In genomic region chr6:161393839-161394364, GRCh38 we compare ENCODE assay signal across 7 cellular contexts.
A peak's percentile ranks its signal among the peaks of the same experiment; 100 is the strongest.
DNase-seq lines count a peak whose midpoint lies in the region; ATAC-seq and TF ChIP-seq lines count a peak whose summit lies in the region.

No MANE protein-coding gene starts in this region.

- H3K9ac ChIP-seq in H9 (ENCODE audit: extremely low read depth, insufficient read length, low read length): no peak overlapping the region

- H3K27me3 ChIP-seq in H9 (ENCODE audit: insufficient read depth, low read length) (no peaks in the 10 kb centered on the region), Panc1 (ENCODE audit: control insufficient read depth, insufficient read depth, low read length) (no peaks in the 10 kb centered on the region)

- no peak overlapping the region for H4K5ac ChIP-seq in H9 (ENCODE audit: insufficient read length, low read depth, low read length)

- H2AFZ ChIP-seq in H9 (ENCODE audit: low read length): no peak overlapping the region

- H3K4me3 Mint-ChIP-seq in H9: no peak overlapping the region

- no peak overlapping the region for H3K4me3 ChIP-seq in Panc1 (ENCODE audit: low read depth in 2 of 2, low read length in 2 of 2)

- H3K4me2 ChIP-seq in H9 (ENCODE audit: insufficient read depth, insufficient read length, low read length): no peak overlapping the region

- H3K4me1 Mint-ChIP-seq in H9: peaks cover 0 to 3% of the 10 kb centered on the region in 2 experiments; a peak in 1 of 4 replicates

- no peak overlapping the region for H2BK15ac ChIP-seq in H9 (ENCODE audit: low read depth, low read length)

- H3K9me3 ChIP-seq in H9 (ENCODE audit: control insufficient read depth, low read depth, low read length) (no peaks in the 10 kb centered on the region), Panc1 (ENCODE audit: control insufficient read depth, insufficient read depth, low read depth, low read length) (no peaks in the 10 kb centered on the region)

- H3K18ac ChIP-seq in H9 (ENCODE audit: insufficient read length, low read depth, low read length): no peak overlapping the region

- no peak overlapping the region for H2BK5ac ChIP-seq in H9 (ENCODE audit: insufficient read length, low read length)

- H2BK120ac ChIP-seq in H9 (ENCODE audit: low read depth, low read length, poor library complexity, severe bottlenecking): no peak overlapping the region

- H3K27me3 Mint-ChIP-seq in H9 (ENCODE audit: low read depth): peaks cover 1% of the 10 kb centered on the region; the same call in 1 of the 2 replicates

- no peaks in the 10 kb centered on the region for H3K23me2 ChIP-seq in H9 (ENCODE audit: insufficient read length, low read depth, low read length, poor library complexity, severe bottlenecking)

- no peak overlapping the region for H3K27ac ChIP-seq in H9 (ENCODE audit: insufficient read length, low read depth, low read length)
- no peak overlapping the region for H3K27ac ChIP-seq in Panc1 (ENCODE audit: low read length)

- POLR2A ChIA-PET in Panc1 (lab: Charles Lee): interaction anchor here (0.6 kb wide), 1 partner anchor 296 kb away, joined by 4 read pairs; no protein-coding TSS in a partner anchor

- H4K91ac ChIP-seq in H9 (ENCODE audit: insufficient read length, low read depth, low read length): no peak overlapping the region

- ATAC-seq in Panc1: peak; percentile 94
- peak; percentile 99 for ATAC-seq in activated naive CD4-positive, alpha-beta T cell treated with anti-CD3 and anti-CD28 coated beads, Interleukin-2, amount 50 U/mL, for 72 hours

- no peaks in the 10 kb centered on the region for H3K36me3 ChIP-seq in Panc1 (ENCODE audit: control insufficient read depth, insufficient read depth, low read length)

- peaks cover 4 to 8% of the 10 kb centered on the region in 2 experiments; a peak in 4 of 5 replicates for H3K9me3 Mint-ChIP-seq in H9
- H3K9me3 Mint-ChIP-seq in activated naive CD4-positive, alpha-beta T cell treated with anti-CD3 and anti-CD28 coated beads, Interleukin-2, amount 50 U/mL, for 72 hours: no peaks in the 10 kb centered on the region

- H3K79me2 ChIP-seq in H9 (ENCODE audit: insufficient read depth, low read length): no peaks in the 10 kb centered on the region

- CTCF ChIA-PET in Panc1 (lab: Charles Lee): interaction anchor here (0.6 kb wide), 1 partner anchor 21 kb away, joined by 5 read pairs; no protein-coding TSS in a partner anchor

- TF ChIP-seq CTCF in GM12873 (IDR thresholded peaks at IDR 0.05; ENCODE audit: insufficient read depth, low read depth, low read length, missing control alignments) (peak; percentile 66), H9 (conservative IDR thresholded peaks at IDR 0.05) (peak; percentile 76), Panc1 (IDR thresholded peaks at IDR 0.05) (peak; percentile 71; the same call in 1 of the 2 replicates)

- H3K79me1 ChIP-seq in H9 (ENCODE audit: insufficient read depth, low read depth, low read length, poor library complexity, severe bottlenecking): no peaks in the 10 kb centered on the region

- H3K14ac ChIP-seq in H9 (ENCODE audit: insufficient read depth, low read length): no peak overlapping the region

- intact Hi-C loops in Panc1 (cut with micrococcal nuclease; ENCODE audit: unreplicated experiment): no loop called here
- intact Hi-C loops in cardiac septum (cut with DNase I): no loop called here

- H3K27ac Mint-ChIP-seq in H9: no peak overlapping the region
- H3K27ac Mint-ChIP-seq in activated naive CD4-positive, alpha-beta T cell treated with anti-CD3 and anti-CD28 coated beads, Interleukin-2, amount 50 U/mL, for 72 hours: no peak overlapping the region

- H2BK12ac ChIP-seq in H9 (ENCODE audit: insufficient read length, low read depth, low read length): no peak overlapping the region

- H3K4me1 ChIP-seq in H9 (ENCODE audit: insufficient read depth, low read length) (no peaks in the 10 kb centered on the region), Panc1 (ENCODE audit: control insufficient read depth, insufficient read depth, low read length) (no peaks in the 10 kb centered on the region)

- no peak overlapping the region for H3K4ac ChIP-seq in H9 (ENCODE audit: low read depth, low read length)

- no peak overlapping the region for H3T11ph ChIP-seq in H9 (ENCODE audit: low read length)

- in situ Hi-C loops in Panc1 (cut with HindIII; ENCODE audit: low pct_unique_long_range_greater_than_20kb, low sequenced_read_pairs): no loop called here

- H3K36me3 Mint-ChIP-seq in H9 (ENCODE audit: insufficient read depth in 1 of 3, low read depth in 3 of 3): peaks cover 0 to 5% (median 0%) of the 10 kb centered on the region in 3 experiments; a peak in 1 of 7 replicates
- no peaks in the 10 kb centered on the region for H3K36me3 Mint-ChIP-seq in activated naive CD4-positive, alpha-beta T cell treated with anti-CD3 and anti-CD28 coated beads, Interleukin-2, amount 50 U/mL, for 72 hours

- H2BK20ac ChIP-seq in H9 (ENCODE audit: low read depth, low read length, poor library complexity, severe bottlenecking): no peak overlapping the region

- H3K56ac ChIP-seq in H9 (ENCODE audit: insufficient read length, low read depth, low read length): no peak overlapping the region

- H3K23ac ChIP-seq in H9 (ENCODE audit: insufficient read length, low read depth, low read length): no peak overlapping the region

- WGBS in H9 (ENCODE audit: extremely low coverage, insufficient read length, low lambda C conversion rate): no CpG with 5 or more reads among the region's 7 CpGs

- H4K8ac ChIP-seq in H9 (replicated peaks; ENCODE audit: insufficient read length, low read depth, low read length): no peak overlapping the region

- DNase-seq in H9: no peak
- DNase-seq in LHCN-M2 (ENCODE audit: low read depth): peak; percentile 90
- DNase-seq in Panc1 (ENCODE audit: low read depth, low spot score): peak; percentile 67
- DNase-seq in activated naive CD4-positive, alpha-beta T cell treated with anti-CD3 and anti-CD28 coated beads, Interleukin-2, amount 50 U/mL, for 72 hours (ENCODE audit: low spot score in 2 of 2): peak in 1 of 2 donors; percentile 42
- DNase-seq in cardiac septum (ENCODE audit: low spot score): peak; percentile 9
- peak; percentile 76 for DNase-seq in retina

- no TSS peak for BruUV-seq in Panc1 (replicated peaks; lab: Mats Ljungman, UMichigan)

- no peaks in the 10 kb centered on the region for H4K20me1 ChIP-seq in H9 (ENCODE audit: control insufficient read depth, insufficient read depth, insufficient read length)

- H2AK5ac ChIP-seq in H9 (ENCODE audit: insufficient read length, low read length): no peak overlapping the region
